In genomic region chr10:932589-932988, GRCh38 we compare ENCODE assay signal across 9 cellular contexts. TPM values are rescaled to one million over a fixed set of nuclear protein-coding genes. Genes with fewer than 3 reads are reported as not detected.
DNase-seq lines count a peak whose midpoint lies in the region; ATAC-seq, FAIRE-seq and TF ChIP-seq lines count a peak whose summit lies in the region.
"Had no signal": no experiment of that assay in that cellular context is flagged by ENCODE, and none has a peak within 500 bp of the region (broad histone marks: within the 10 kb centered on the region; RNA-seq: fewer than 3 reads in every experiment).

No MANE protein-coding gene starts in this region.

- H3K9me3 ChIP-seq in A549 = no peaks in the 10 kb centered on the region

- H3K4me3 Mint-ChIP-seq in brain = peak overlapping the region; percentile 79 to 89 (median 82)
- H3K4me3 Mint-ChIP-seq in natural killer cell treated with Interleukin-12 subunit alpha and Interleukin-12 subunit beta and Interleukin-15 and Interleukin-18, amount 100 ng/mL, for 72 hours = peak overlapping the region; percentile 81

- TF ChIP-seq POLR2A in A549 (IDR thresholded peaks at IDR 0.05; ENCODE audit: low read length) = no peak

- no peak overlapping the region for H2AFZ ChIP-seq in KMS-11 (ENCODE audit: low read depth)

- DNase-seq in A549 (ENCODE audit: low read depth in 1 of 2, low spot score in 1 of 2) (no peak), NCI-H2196 treated with DMSO at 0.1 percent for 48 hours (lab: John Stamatoyannopoulos, UW; ENCODE audit: unreplicated experiment) (no peak), frontal cortex (ENCODE audit: low spot score in 2 of 2) (no peak), anterior cingulate cortex (lab: John Stamatoyannopoulos, UW) (no peak)
- DNase-seq in natural killer cell treated with Interleukin-12 subunit alpha and Interleukin-12 subunit beta and Interleukin-15 and Interleukin-18, amount 100 ng/mL, for 72 hours (ENCODE audit: low spot score) = no peak

- peaks cover 0 to 2% (median 0%) of the 10 kb centered on the region in 5 experiments for H3K9me3 Mint-ChIP-seq in brain
- H3K9me3 Mint-ChIP-seq in natural killer cell treated with Interleukin-12 subunit alpha and Interleukin-12 subunit beta and Interleukin-15 and Interleukin-18, amount 100 ng/mL, for 72 hours = no peaks in the 10 kb centered on the region

- TF ChIP-seq CTCF in A549 (IDR thresholded peaks at IDR 0.05) (no peak), KMS-11 (conservative IDR thresholded peaks at IDR 0.05; ENCODE audit: low read depth, low read length) (no peak), brain (conservative IDR thresholded peaks at IDR 0.05) (no peak)

- no peak for TF ChIP-seq EP300 in A549 (IDR thresholded peaks at IDR 0.05)

- no peak for TF ChIP-seq RAD21 in A549 (conservative IDR thresholded peaks at IDR 0.05 in 1 of 2, IDR thresholded peaks at IDR 0.05 in 1 of 2)

- H3K36me3 Mint-ChIP-seq in brain = no peaks in the 10 kb centered on the region
- peaks cover 6% of the 10 kb centered on the region for H3K36me3 Mint-ChIP-seq in natural killer cell treated with Interleukin-12 subunit alpha and Interleukin-12 subunit beta and Interleukin-15 and Interleukin-18, amount 100 ng/mL, for 72 hours

- H3K27ac ChIP-seq in A549 (peak overlapping the region; percentile 100), KMS-11 (no peak overlapping the region)

- H3K4me2 ChIP-seq in A549 (peak overlapping the region; percentile 91), KMS-11 (no peak overlapping the region)

- no peaks in the 10 kb centered on the region for H3K27me3 ChIP-seq in KMS-11 (ENCODE audit: insufficient read depth, low read depth)

- no peaks in the 10 kb centered on the region for H3K36me3 ChIP-seq in KMS-11 (ENCODE audit: insufficient read depth)

- CTCF ChIA-PET in A549 (lab: Yijun Ruan, JAX) = no interaction called here

- H3K4me1 ChIP-seq in A549 (peaks cover 31% of the 10 kb centered on the region; the same call in 2 of the 3 replicates), KMS-11 (ENCODE audit: low read depth, poor library complexity, severe bottlenecking) (peaks cover 16% of the 10 kb centered on the region)
- H3K4me1 ChIP-seq: parathyroid adenoma had no signal

- H3K9ac ChIP-seq in KMS-11 = peak overlapping the region; percentile 73; the same call in 1 of the 2 replicates

- H3K79me2 ChIP-seq in KMS-11 (ENCODE audit: insufficient read depth, low read depth) = peaks cover 31% of the 10 kb centered on the region

- 86% methylated on average over 7 of the region's 28 CpGs for WGBS in A549 (ENCODE audit: missing lambda C conversion rate)

- FAIRE-seq in A549 (lab: Jason Lieb, UNC) = no peak
- no peak for FAIRE-seq in frontal cortex (lab: Jason Lieb, UNC)

- H3K27me3 Mint-ChIP-seq in brain = peaks cover 9% of the 10 kb centered on the region
- H3K27me3 Mint-ChIP-seq in natural killer cell treated with Interleukin-12 subunit alpha and Interleukin-12 subunit beta and Interleukin-15 and Interleukin-18, amount 100 ng/mL, for 72 hours = no peaks in the 10 kb centered on the region

- no peak for ATAC-seq in A549
- no peak for ATAC-seq in natural killer cell treated with Interleukin-12 subunit alpha and Interleukin-12 subunit beta and Interleukin-15 and Interleukin-18, amount 100 ng/mL, for 72 hours
- ATAC-seq in GM19467 (IDR thresholded peaks at IDR 0.05; ENCODE audit: unreplicated experiment) = no peak

- H4K20me1 ChIP-seq in KMS-11 (ENCODE audit: insufficient read depth) = peaks cover 27% of the 10 kb centered on the region

- H3K4me3 ChIP-seq in A549 (peak overlapping the region; percentile 99), KMS-11 (IDR thresholded peaks at IDR 0.05; ENCODE audit: insufficient read depth, low read depth, low read length) (no peak overlapping the region)

- POLR2A ChIA-PET in A549 (lab: Yijun Ruan, JAX) = interaction anchor here (3.0 kb wide), 1 partner anchor 55 kb away, joined by 25 read pairs; the partner anchor contains the start of gene GTPBP4

- H3K4me1 Mint-ChIP-seq in brain = peaks cover 35% of the 10 kb centered on the region
- H3K4me1 Mint-ChIP-seq in natural killer cell treated with Interleukin-12 subunit alpha and Interleukin-12 subunit beta and Interleukin-15 and Interleukin-18, amount 100 ng/mL, for 72 hours (ENCODE audit: low read depth in 2 of 2) = peaks cover 17 to 23% of the 10 kb centered on the region in 2 donors

- peak overlapping the region; percentile 84 to 95 (median 94) for H3K27ac Mint-ChIP-seq in brain
- peak overlapping the region; percentile 84 to 93 for H3K27ac Mint-ChIP-seq in natural killer cell treated with Interleukin-12 subunit alpha and Interleukin-12 subunit beta and Interleukin-15 and Interleukin-18, amount 100 ng/mL, for 72 hours

TF ChIP-seq in A549, 52 proteins besides CTCF, POLR2A, EP300 and RAD21:
- no peak for TF ChIP-seq CEBPB (IDR thresholded peaks at IDR 0.05)
- TF ChIP-seq TP53 (CRISPR knock-in tag; IDR thresholded peaks at IDR 0.05) = no peak
- TF ChIP-seq ATOH8 (CRISPR knock-in tag; IDR thresholded peaks at IDR 0.05; ENCODE audit: low read depth) = no peak
- TF ChIP-seq NPAS2 (CRISPR knock-in tag; IDR thresholded peaks at IDR 0.05; ENCODE audit: borderline replicate concordance) = no peak
- no peak for TF ChIP-seq HES2 (IDR thresholded peaks at IDR 0.05)
- no peak for TF ChIP-seq BCL3 (IDR thresholded peaks at IDR 0.05)
- no peak for TF ChIP-seq E2F6 (IDR thresholded peaks at IDR 0.05; ENCODE audit: borderline replicate concordance, low read depth)
TF ChIP-seq in A549: peak in this region for 0.

RNA-seq across cellular contexts. Expression of gene LARP4B, which starts 1.1 kb away (rescaled TPM):
- polyA plus RNA-seq in A549 (2011; rRNA removed) (53.7 and 54.2 TPM in 2 replicates), A549 (2017; fragmentation: RNase III; extraction: RNeasy Plus Mini Kit Qiagen cat#74134 plus additional on column Dnase treatment) (25.5 to 26.9 TPM (median 26.4 TPM) in 3 replicates), brain (ENCODE audit: insufficient read depth, low read depth, low replicate concordance) (25.5 TPM)
- polyA plus RNA-seq in A549 (2012; cell fraction: cytosol; rRNA removed) = 25.0 and 26.9 TPM in 2 replicates
- 47.2 and 60.8 TPM in 2 replicates for polyA plus RNA-seq in A549 (2012; cell fraction: nucleus; rRNA removed)
- 102 and 103 TPM in 2 replicates for polyA minus RNA-seq in A549 (2011; rRNA and poly(A)+ RNA removed)
- 100 to 1,000 TPM; 130 to 242 TPM for total RNA-seq in natural killer cell treated with Interleukin-12 subunit alpha and Interleukin-12 subunit beta and Interleukin-15 and Interleukin-18, amount 100 ng/mL, for 72 hours
- total RNA-seq in frontal cortex = 29.3 TPM

RNA-seq across cellular contexts. Expression of gene GTPBP4, which starts 55.6 kb away (rescaled TPM):
- polyA plus RNA-seq in A549 (2011; rRNA removed) = 60.7 and 104 TPM in 2 replicates
- 28.3 and 43.8 TPM in 2 replicates for polyA plus RNA-seq in A549 (2012; cell fraction: cytosol; rRNA removed)
- polyA plus RNA-seq in A549 (2012; cell fraction: nucleus; rRNA removed) = 41.6 and 66.0 TPM in 2 replicates
- polyA plus RNA-seq in A549 (2017; fragmentation: RNase III; extraction: RNeasy Plus Mini Kit Qiagen cat#74134 plus additional on column Dnase treatment) = 67.8 to 79.5 TPM (median 75.2 TPM) in 3 replicates
- polyA minus RNA-seq in A549 (2011; rRNA and poly(A)+ RNA removed) = 60.5 and 73.4 TPM in 2 replicates
- 24.9 TPM for polyA plus RNA-seq in brain (ENCODE audit: insufficient read depth, low read depth, low replicate concordance)
- total RNA-seq in natural killer cell treated with Interleukin-12 subunit alpha and Interleukin-12 subunit beta and Interleukin-15 and Interleukin-18, amount 100 ng/mL, for 72 hours = 100 to 1,000 TPM; 123 to 160 TPM
- total RNA-seq in frontal cortex = 21.6 TPM
